9 cellular contexts compared by ENCODE assay signal in the genomic region with DNA sequence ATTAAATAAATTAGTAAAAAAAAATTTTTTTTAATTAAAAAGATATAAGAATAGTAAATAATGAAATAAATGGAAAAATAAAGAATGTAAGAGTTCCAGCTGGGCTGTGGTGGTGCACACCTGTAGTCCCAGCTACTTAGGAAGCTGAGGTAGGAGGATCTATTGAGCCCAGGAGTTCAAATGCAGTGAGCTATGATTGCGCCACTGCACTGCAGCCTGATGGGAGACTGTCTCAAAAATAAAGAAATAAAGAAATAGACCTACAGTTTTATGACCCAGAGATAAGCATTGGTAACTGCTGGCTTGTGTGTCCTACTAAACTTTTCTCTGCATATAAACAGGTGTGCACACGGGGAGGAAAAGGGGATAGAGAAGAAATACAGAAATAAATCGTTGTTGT. TPM values are rescaled to one million over a fixed set of nuclear protein-coding genes. Genes with fewer than 3 reads are reported as not detected.
DNase-seq lines count a peak whose midpoint lies in the region; ATAC-seq and TF ChIP-seq lines count a peak whose summit lies in the region.
"Had no signal": no experiment of that assay in that cellular context is flagged by ENCODE, and none has a peak within 500 bp of the region (broad histone marks: within the 10 kb centered on the region; RNA-seq: fewer than 3 reads in every experiment).

No MANE protein-coding gene starts in this region.

- ATAC-seq in mucosa of descending colon (peak; percentile 20), GM21723 (IDR thresholded peaks at IDR 0.05; ENCODE audit: unreplicated experiment) (no peak), HG02852 (IDR thresholded peaks at IDR 0.05; ENCODE audit: unreplicated experiment) (no peak)

- intact Hi-C loops in mucosa of descending colon (cut with DNase I, micrococcal nuclease) = no loop called here

- no peaks in the 10 kb centered on the region for H3K4me1 ChIP-seq in HUES64 (ENCODE audit: insufficient read depth, low read length)
- peaks cover 8% of the 10 kb centered on the region for H3K4me1 ChIP-seq in mucosa of descending colon (ENCODE audit: low read depth)

- H3K36me3 ChIP-seq in HUES64 (ENCODE audit: insufficient read depth, low read length) (no peaks in the 10 kb centered on the region), mucosa of descending colon (ENCODE audit: low read depth) (no peaks in the 10 kb centered on the region)

- TF ChIP-seq CTCF in AG04449 (IDR thresholded peaks at IDR 0.05; ENCODE audit: insufficient read depth, low read length, missing control alignments) = no peak
- no peak for TF ChIP-seq CTCF in astrocyte of the spinal cord (IDR thresholded peaks at IDR 0.05; ENCODE audit: low read depth, low read length)
- TF ChIP-seq CTCF in mucosa of descending colon (IDR thresholded peaks at IDR 0.05) = no peak

- H3K4me3 ChIP-seq in AG04449 (ENCODE audit: low read depth, low read length) = peak overlapping the region; percentile 51
- peak overlapping the region; percentile 53 for H3K4me3 ChIP-seq in HUES64 (ENCODE audit: low read length)
- peak overlapping the region; percentile 32 for H3K4me3 ChIP-seq in astrocyte of the spinal cord (ENCODE audit: low read depth, low read length)
- H3K4me3 ChIP-seq in mucosa of descending colon = no peak overlapping the region

- POLR2A ChIA-PET in AG04449 (lab: Yijun Ruan, JAX) = interaction anchor here (0.9 to 1.7 kb wide), 2 partner anchors 10 to 42 kb away, joined by 4 to 10 read pairs; partner anchors contain the start of gene NAE1

- in situ Hi-C loops in astrocyte of the spinal cord (cut with HindIII; ENCODE audit: low sequenced_read_pairs) = no loop called here

- 78% methylated on average over 3 of the region's 3 CpGs for WGBS in HUES64

- CTCF ChIA-PET in AG04449 (lab: Yijun Ruan, JAX) = interaction anchor here (0.6 to 10.5 kb wide), 48 partner anchors 10 to 469 kb away, joined by 3 to 203 read pairs (median 4); partner anchors contain the start of genes DYNC1LI2 and NAE1

- H3K9ac ChIP-seq in HUES64 (ENCODE audit: low read depth, low read length) = 0 out of 2 replicates have a peak overlapping the region, but pooled peaks have one; percentile 48

- DNase-seq in AG04449 (ENCODE audit: low read depth, low spot score) (no peak), astrocyte of the spinal cord (ENCODE audit: low read depth, low spot score) (no peak), mucosa of descending colon (no peak), NCI-H1417 treated with DMSO at 0.1 percent for 48 hours (lab: John Stamatoyannopoulos, UW) (no peak), OCI-M2 (lab: John Stamatoyannopoulos, UW; ENCODE audit: unreplicated experiment) (no peak)

- H3K9me3 ChIP-seq in HUES64 (ENCODE audit: insufficient read depth, low read depth, low read length) (no peaks in the 10 kb centered on the region), mucosa of descending colon (no peaks in the 10 kb centered on the region)

- H3K27me3 ChIP-seq in HUES64 (ENCODE audit: insufficient read depth, low read length) = peaks cover 10% of the 10 kb centered on the region; the same call in 1 of the 2 replicates

- H3K27ac ChIP-seq in HUES64 (ENCODE audit: low read depth, low read length) = no peak overlapping the region

RNA-seq across cellular contexts. Expression of gene PDP2, which starts 7.8 kb away (rescaled TPM):
- 11.3 TPM for polyA plus RNA-seq in HUES64 (2013, experiment 1 of 2)
- 13.8 TPM for polyA plus RNA-seq in HUES64 (2013, experiment 2 of 2)
- 10 to 100 TPM; 15.5 to 23.5 (median 23.2) TPM for total RNA-seq in mucosa of descending colon

RNA-seq across cellular contexts. Expression of gene CA7, which starts 28.3 kb away (rescaled TPM):
- polyA plus RNA-seq in HUES64 (2013, experiment 1 of 2) = 0.40 TPM
- 0.89 TPM for polyA plus RNA-seq in HUES64 (2013, experiment 2 of 2)
- 100 to 1,000 TPM in 2 of 3 donors, 10 to 100 TPM in 1; 59.3 to 253 (median 131) TPM for total RNA-seq in mucosa of descending colon
- total RNA-seq: ureter had no signal

RNA-seq across cellular contexts. Expression of gene NAE1, which starts 41.7 kb away (rescaled TPM):
- polyA plus RNA-seq in HUES64 (2013, experiment 1 of 2) = 168 TPM
- 161 TPM for polyA plus RNA-seq in HUES64 (2013, experiment 2 of 2)
- 10 to 100 TPM; 48.4 to 52.9 (median 50.8) TPM for total RNA-seq in mucosa of descending colon

RNA-seq across cellular contexts. Expression of gene CDH16, which starts 46.2 kb away (rescaled TPM):
- polyA plus RNA-seq in HUES64 (2013, experiment 1 of 2) = not detected
- polyA plus RNA-seq in HUES64 (2013, experiment 2 of 2) = not detected
- under 1 TPM; 0.13 to 0.78 (median 0.72) TPM for total RNA-seq in mucosa of descending colon
- total RNA-seq: ureter had no signal

RNA-seq across cellular contexts. Expression of gene RRAD, which starts 52.8 kb away (rescaled TPM):
- not detected for polyA plus RNA-seq in HUES64 (2013, experiment 1 of 2)
- 0.51 TPM for polyA plus RNA-seq in HUES64 (2013, experiment 2 of 2)
- 10 to 100 TPM in 1 of 3 donors, 1 to 10 TPM in 2; 1.3 to 11.6 (median 1.3) TPM for total RNA-seq in mucosa of descending colon
